In the genomic region with DNA sequence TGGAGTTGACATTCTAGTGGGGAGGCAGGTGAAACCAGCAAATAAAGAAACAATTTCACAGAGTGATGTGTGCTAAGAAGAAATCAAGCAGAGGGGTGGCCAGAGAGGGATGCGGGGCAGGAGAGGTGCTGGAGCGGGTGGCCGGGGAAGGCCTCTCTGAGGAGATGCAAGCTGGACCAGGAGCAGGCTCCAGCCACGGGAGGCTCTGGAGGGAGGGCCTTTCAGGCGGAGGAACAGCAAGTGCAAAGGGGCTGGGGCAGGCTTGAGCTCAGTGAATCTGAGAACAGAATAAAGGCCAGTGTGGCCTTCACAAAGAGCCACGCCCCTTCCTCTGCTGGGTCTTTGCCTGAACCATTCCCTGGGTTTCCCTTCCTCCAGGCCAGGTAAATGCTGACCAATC, we compare ENCODE assay signal across 25 cellular contexts.
"Had no signal": no experiment of that assay in that cellular context is flagged by ENCODE, and none has a peak within 500 bp of the region (broad histone marks: within the 10 kb centered on the region; RNA-seq: fewer than 3 reads in every experiment).

No MANE protein-coding gene starts in this region.

- H3K27ac Mint-ChIP-seq: naive thymus-derived CD4-positive, alpha-beta T cell; natural killer cell treated with Interleukin-12 subunit alpha and Interleukin-12 subunit beta and Interleukin-15 and Interleukin-18, amount 100 ng/mL, for 72 hours; stimulated activated naive B cell treated with anti-CD40 and anti-IgM and Interleukin-4, amounts not matched to agents 10 μg/mL and 1 μg/mL and 100 μg/mL, for 72 hours had no signal

- H3K27ac ChIP-seq: lower lobe of right lung, pancreas, skin epidermis, stomach, testis, thyroid gland, upper lobe of right lung had no signal

- H3K27me3 ChIP-seq: pancreas, stomach, testis, thyroid gland, upper lobe of right lung had no signal

- H3K4me3 ChIP-seq: lower lobe of right lung, pancreas, prostate gland, skin epidermis, stomach, testis, thyroid gland, upper lobe of right lung had no signal

- H3K36me3 Mint-ChIP-seq: naive thymus-derived CD4-positive, alpha-beta T cell; natural killer cell treated with Interleukin-12 subunit alpha and Interleukin-12 subunit beta and Interleukin-15 and Interleukin-18, amount 100 ng/mL, for 72 hours; stimulated activated naive B cell treated with anti-CD40 and anti-IgM and Interleukin-4, amounts not matched to agents 10 μg/mL and 1 μg/mL and 100 μg/mL, for 72 hours had no signal

- H3K36me3 ChIP-seq: lower lobe of right lung, pancreas, prostate gland, stomach, thyroid gland, upper lobe of right lung had no signal

- H3K4me1 Mint-ChIP-seq: naive thymus-derived CD4-positive, alpha-beta T cell; stimulated activated naive B cell treated with anti-CD40 and anti-IgM and Interleukin-4, amounts not matched to agents 10 μg/mL and 1 μg/mL and 100 μg/mL, for 72 hours had no signal

- DNase-seq: hippocampal formation; lower lobe of right lung; mammary epithelial cell; mesenchymal stem cell; naive thymus-derived CD4-positive, alpha-beta T cell; nucleus accumbens; pancreas; retina; right cardiac atrium; stimulated activated CD4-positive, alpha-beta T cell treated with anti-CD3 and anti-CD28 coated beads, Interleukin-12 subunit alpha, Interleukin-12 subunit beta, amount 100 ng/mL, for 4 hours; stimulated activated CD4-positive, alpha-beta T cell treated with anti-CD3 and anti-CD28 coated beads, Interleukin-15, amount 100 ng/mL, for 24 hours; stimulated activated CD4-positive, alpha-beta T cell treated with anti-CD3 and anti-CD28 coated beads, Interleukin-2, amount 100 ng/mL, for 24 hours; stimulated activated CD4-positive, alpha-beta T cell treated with anti-CD3 and anti-CD28 coated beads, Interleukin-4, amount 100 ng/mL, for 1 hour; stimulated activated naive B cell treated with anti-CD40 and anti-IgM and Interleukin-4, amounts not matched to agents 10 μg/mL and 1 μg/mL and 100 μg/mL, for 72 hours; stimulated activated naive CD8-positive, alpha-beta T cell treated with anti-CD3 and anti-CD28 coated beads, Interleukin-15, Interleukin-2, amounts not matched to agents 100 U/mL and 50 U/mL, for 24 hours; stomach; testis; thyroid gland; trophoblast cell; upper lobe of right lung had no signal

- FAIRE-seq: keratinocyte, pancreas had no signal

- H3K4me1 ChIP-seq: lower lobe of right lung had no signal

- H3K9me3 ChIP-seq: lower lobe of right lung, pancreas, prostate gland, stomach, testis, thyroid gland, upper lobe of right lung had no signal

- H3K4me3 Mint-ChIP-seq: naive thymus-derived CD4-positive, alpha-beta T cell; natural killer cell treated with Interleukin-12 subunit alpha and Interleukin-12 subunit beta and Interleukin-15 and Interleukin-18, amount 100 ng/mL, for 72 hours; stimulated activated naive B cell treated with anti-CD40 and anti-IgM and Interleukin-4, amounts not matched to agents 10 μg/mL and 1 μg/mL and 100 μg/mL, for 72 hours had no signal

- H3K9me3 Mint-ChIP-seq: naive thymus-derived CD4-positive, alpha-beta T cell; natural killer cell treated with Interleukin-12 subunit alpha and Interleukin-12 subunit beta and Interleukin-15 and Interleukin-18, amount 100 ng/mL, for 72 hours; stimulated activated naive B cell treated with anti-CD40 and anti-IgM and Interleukin-4, amounts not matched to agents 10 μg/mL and 1 μg/mL and 100 μg/mL, for 72 hours had no signal

- ATAC-seq: lower lobe of right lung; naive thymus-derived CD4-positive, alpha-beta T cell; natural killer cell treated with Interleukin-12 subunit alpha and Interleukin-12 subunit beta and Interleukin-15 and Interleukin-18, amount 100 ng/mL, for 72 hours; pancreas; right cardiac atrium; sciatic nerve; stimulated activated naive B cell treated with anti-CD40 and anti-IgM and Interleukin-4, amounts not matched to agents 10 μg/mL and 1 μg/mL and 100 μg/mL, for 72 hours; stimulated activated naive CD8-positive, alpha-beta T cell treated with anti-CD3 and anti-CD28 coated beads, Interleukin-15, Interleukin-2, amounts not matched to agents 100 U/mL and 50 U/mL, for 24 hours; upper lobe of right lung had no signal
